Comparison of ENCODE assay signal across 18 cellular contexts in genomic region chr22:48084749-48085090, GRCh38.
DNase-seq lines count a peak whose midpoint lies in the region; ATAC-seq, FAIRE-seq and TF ChIP-seq lines count a peak whose summit lies in the region.
"Had no signal": no experiment of that assay in that cellular context is flagged by ENCODE, and none has a peak within 500 bp of the region (broad histone marks: within the 10 kb centered on the region; RNA-seq: fewer than 3 reads in every experiment).

No MANE protein-coding gene starts in this region.

- TF ChIP-seq CTCF in OCI-LY1 (IDR thresholded peaks at IDR 0.05; ENCODE audit: low read length) = no peak
- TF ChIP-seq CTCF in natural killer cell (IDR thresholded peaks at IDR 0.05) = no peak

- intact Hi-C loops in natural killer cell (cut with micrococcal nuclease) = no loop called here

- H3K27ac ChIP-seq in OCI-LY1 (ENCODE audit: low read depth, low read length, poor library complexity, severe bottlenecking) = peak overlapping the region; percentile 80
- H3K27ac ChIP-seq: KMS-11, PC-9, SJSA1 had no signal

- ATAC-seq in natural killer cell (no peak), GM18498 (IDR thresholded peaks at IDR 0.05; ENCODE audit: unreplicated experiment) (no peak)
- ATAC-seq: HepG2 had no signal

- H3K36me3 Mint-ChIP-seq in natural killer cell = no peaks in the 10 kb centered on the region
- H3K36me3 Mint-ChIP-seq: CD4-positive, alpha-beta memory T cell had no signal

- peaks cover 31 to 36% of the 10 kb centered on the region in 2 donors for H3K27me3 Mint-ChIP-seq in natural killer cell (ENCODE audit: low read depth in 2 of 2)

- peak overlapping the region; percentile 80 for H3K4me3 Mint-ChIP-seq in natural killer cell

- H3K9me3 Mint-ChIP-seq in natural killer cell = no peaks in the 10 kb centered on the region

- peak; percentile 35 for FAIRE-seq in GM19239 (lab: Jason Lieb, UNC)
- FAIRE-seq: G401.6, HepG2 had no signal

- DNase-seq in GM19239 (ENCODE audit: insufficient read length, low spot score) = no peak
- DNase-seq in natural killer cell = no peak
- no peak for DNase-seq in effector CD4-positive, alpha-beta T cell
- DNase-seq in NCI-H345 (lab: John Stamatoyannopoulos, UW) = no peak
- DNase-seq in NAMALWA (ENCODE audit: low spot score) = no peak
- DNase-seq: CD4-positive, alpha-beta memory T cell; MG63; NCI-H1105; NCI-H1694 treated with DMSO at 0.1 percent for 48 hours; NCI-H69; NK-92 treated with Interleukin-12 subunit alpha and Interleukin-12 subunit beta, amount 100 ng/mL, for 24 hours; PC-9 had no signal

- no peaks in the 10 kb centered on the region for H3K9me3 ChIP-seq in OCI-LY1 (ENCODE audit: low read length)
- H3K9me3 ChIP-seq: MG63, SJSA1 had no signal

- no peaks in the 10 kb centered on the region for H3K79me2 ChIP-seq in OCI-LY1 (ENCODE audit: insufficient read depth, low read length)

- H2AFZ ChIP-seq in OCI-LY1 (ENCODE audit: low read length) = no peak overlapping the region
- H2AFZ ChIP-seq: PC-9 had no signal

- no peaks in the 10 kb centered on the region for H3K27me3 ChIP-seq in OCI-LY1 (ENCODE audit: insufficient read depth, low read length)
- H3K27me3 ChIP-seq: MG63 had no signal

- H3K9me2 ChIP-seq in OCI-LY1 (ENCODE audit: low read depth, low read length) = no peaks in the 10 kb centered on the region

- no peaks in the 10 kb centered on the region for H3K36me3 ChIP-seq in OCI-LY1 (ENCODE audit: insufficient read depth, low read length)
- H3K36me3 ChIP-seq: MG63, SJSA1 had no signal

- H4K20me1 ChIP-seq in OCI-LY1 (ENCODE audit: insufficient read depth, low read length) = no peaks in the 10 kb centered on the region

- peak overlapping the region; percentile 40; the same call in 1 of the 2 replicates for H3K4me2 ChIP-seq in OCI-LY1 (ENCODE audit: low read length)
- H3K4me2 ChIP-seq: KMS-11, PC-9 had no signal

- peak overlapping the region; percentile 40; the same call in 1 of the 2 replicates for H3K9ac ChIP-seq in OCI-LY1 (ENCODE audit: low read length)
- H3K9ac ChIP-seq: KMS-11 had no signal

- peaks cover 36 to 52% of the 10 kb centered on the region in 2 donors for H3K4me1 Mint-ChIP-seq in natural killer cell

- no peaks in the 10 kb centered on the region for H3F3A ChIP-seq in OCI-LY1 (ENCODE audit: insufficient read depth, low read length)

- H3K4me3 ChIP-seq in OCI-LY1 (ENCODE audit: low read depth, low read length, poor library complexity, severe bottlenecking) = peak overlapping the region; percentile 3
- H3K4me3 ChIP-seq: MG63, PC-9, SJSA1 had no signal

- H3K27ac Mint-ChIP-seq in natural killer cell = peak overlapping the region in 1 of 2 donors; percentile 21
- H3K27ac Mint-ChIP-seq: CD4-positive, alpha-beta memory T cell had no signal

- H3K4me1 ChIP-seq in OCI-LY1 (ENCODE audit: insufficient read depth, low read length, severe bottlenecking) = peaks cover 75% of the 10 kb centered on the region
- H3K4me1 ChIP-seq: SJSA1 had no signal
